In the genomic region with DNA sequence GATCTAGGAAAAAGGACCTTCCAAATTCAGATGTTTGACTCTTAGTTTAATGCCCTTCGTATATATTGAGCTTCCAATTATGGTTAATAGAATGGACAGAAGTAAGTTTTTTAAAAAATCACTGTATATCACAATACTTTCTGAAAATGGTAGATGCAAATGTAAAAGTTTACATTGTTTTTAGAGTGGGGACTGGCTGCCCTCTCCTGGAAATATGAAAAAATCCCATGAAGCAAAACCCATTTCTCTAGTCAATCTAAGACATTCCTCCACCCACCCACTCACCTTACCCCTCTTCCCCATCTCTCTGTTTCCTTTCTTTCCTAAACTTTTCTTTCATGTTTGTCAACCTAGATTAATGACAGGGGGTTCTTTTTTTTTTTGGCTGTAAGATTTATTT, we compare ENCODE assay signal across 11 cellular contexts.
DNase-seq lines count a peak whose midpoint lies in the region; ATAC-seq, FAIRE-seq and TF ChIP-seq lines count a peak whose summit lies in the region.
"Had no signal": no experiment of that assay in that cellular context is flagged by ENCODE, and none has a peak within 500 bp of the region (broad histone marks: within the 10 kb centered on the region; RNA-seq: fewer than 3 reads in every experiment).

No MANE protein-coding gene starts in this region.

- H3K36me3 Mint-ChIP-seq in MCF 10A (ENCODE audit: insufficient read depth, unreplicated experiment): no peaks in the 10 kb centered on the region
- H3K36me3 Mint-ChIP-seq: CD4-positive, CD25-positive, alpha-beta regulatory T cell; natural killer cell treated with Interleukin-12 subunit alpha and Interleukin-12 subunit beta and Interleukin-15 and Interleukin-18, amount 100 ng/mL, for 72 hours had no signal

- peak; percentile 42 for TF ChIP-seq CTCF in MCF 10A (IDR thresholded peaks at IDR 0.05; ENCODE audit: unreplicated experiment)
- no peak for TF ChIP-seq CTCF in breast epithelium (IDR thresholded peaks at IDR 0.05)
- peak; percentile 30 for TF ChIP-seq CTCF in RWPE1 (conservative IDR thresholded peaks at IDR 0.05; ENCODE audit: low read depth)
- peak; percentile 44 for TF ChIP-seq CTCF in fibroblast of the aortic adventitia (IDR thresholded peaks at IDR 0.05; ENCODE audit: insufficient read depth, low read length)
- TF ChIP-seq CTCF in tibial nerve (IDR thresholded peaks at IDR 0.05): peak in 4 of 5 experiments; percentile 10 to 34 (median 19)
- no peak for TF ChIP-seq CTCF in D721Med (IDR thresholded peaks at IDR 0.05; ENCODE audit: insufficient read depth, missing control alignments)

- H3K27ac Mint-ChIP-seq in MCF 10A (ENCODE audit: low read depth, unreplicated experiment): no peak overlapping the region
- H3K27ac Mint-ChIP-seq: CD4-positive, CD25-positive, alpha-beta regulatory T cell; natural killer cell treated with Interleukin-12 subunit alpha and Interleukin-12 subunit beta and Interleukin-15 and Interleukin-18, amount 100 ng/mL, for 72 hours had no signal

- H3K9me3 ChIP-seq in breast epithelium: no peaks in the 10 kb centered on the region
- no peaks in the 10 kb centered on the region for H3K9me3 ChIP-seq in tibial nerve

- no peak overlapping the region for H3K4me3 ChIP-seq in breast epithelium
- H3K4me3 ChIP-seq in fibroblast of the aortic adventitia (ENCODE audit: low read depth, low read length): no peak overlapping the region
- H3K4me3 ChIP-seq in tibial nerve: no peak overlapping the region

- CTCF ChIA-PET in MCF 10A (lab: Yijun Ruan, JAX): interaction anchor here (0.7 to 3.5 kb wide), 55 partner anchors 10 to 1495 kb away, joined by 3 to 89 read pairs (median 5); no protein-coding TSS in a partner anchor
- CTCF ChIA-PET in RWPE1 (lab: Yijun Ruan, JAX): interaction anchor here (0.6 to 0.7 kb wide), 3 partner anchors 80 to 1344 kb away, joined by 3 read pairs; no protein-coding TSS in a partner anchor

- no peak for TF ChIP-seq POLR2A in breast epithelium (IDR thresholded peaks at IDR 0.05)
- no peak for TF ChIP-seq POLR2A in tibial nerve (IDR thresholded peaks at IDR 0.05)

- intact Hi-C loops in MCF 10A (cut with micrococcal nuclease): loop anchor here (1.0 kb wide), 3 partner anchors 71 to 387 kb away; no protein-coding TSS in a partner anchor
- intact Hi-C loops in breast epithelium (cut with DNase I; ENCODE audit: low total_unique reads): no loop called here

- no peak for FAIRE-seq in D721Med (lab: Jason Lieb, UNC)

- H3K4me3 Mint-ChIP-seq in MCF 10A (ENCODE audit: unreplicated experiment): no peak overlapping the region
- H3K4me3 Mint-ChIP-seq: CD4-positive, CD25-positive, alpha-beta regulatory T cell; natural killer cell treated with Interleukin-12 subunit alpha and Interleukin-12 subunit beta and Interleukin-15 and Interleukin-18, amount 100 ng/mL, for 72 hours had no signal

- no peaks in the 10 kb centered on the region for H3K9me3 Mint-ChIP-seq in MCF 10A (ENCODE audit: unreplicated experiment)
- H3K9me3 Mint-ChIP-seq: CD4-positive, CD25-positive, alpha-beta regulatory T cell; natural killer cell treated with Interleukin-12 subunit alpha and Interleukin-12 subunit beta and Interleukin-15 and Interleukin-18, amount 100 ng/mL, for 72 hours had no signal

- peaks cover 12% of the 10 kb centered on the region for H3K27me3 Mint-ChIP-seq in MCF 10A (ENCODE audit: insufficient read depth, unreplicated experiment)

- DNase-seq in MCF 10A (ENCODE audit: unreplicated experiment) (peak; percentile 26), breast epithelium (ENCODE audit: low spot score in 2 of 2) (no peak), RWPE1 (ENCODE audit: low spot score) (no peak), fibroblast of the aortic adventitia (ENCODE audit: low read depth) (peak; percentile 47), tibial nerve (ENCODE audit: low spot score in 2 of 2) (no peak), pons (ENCODE audit: low spot score) (no peak), D721Med (ENCODE audit: insufficient read length, low spot score) (no peak)
- DNase-seq: activated CD4-positive, alpha-beta T cell treated with anti-CD3 and anti-CD28 coated beads for 1 hour; CD4-positive, CD25-positive, alpha-beta regulatory T cell had no signal

- H3K27me3 ChIP-seq in breast epithelium: peaks cover 0 to 26% of the 10 kb centered on the region in 2 donors
- H3K27me3 ChIP-seq in tibial nerve: peaks cover 0 to 8% of the 10 kb centered on the region in 2 donors

- BruUV-seq in MCF 10A (replicated peaks; lab: Mats Ljungman, UMichigan): no TSS peak

- H3K4me1 ChIP-seq in breast epithelium (no peaks in the 10 kb centered on the region), tibial nerve (peaks cover 0 to 8% (median 0%) of the 10 kb centered on the region in 4 donors)

- H3K36me3 ChIP-seq in breast epithelium (no peaks in the 10 kb centered on the region), tibial nerve (no peaks in the 10 kb centered on the region)

- no peak for TF ChIP-seq EP300 in tibial nerve (IDR thresholded peaks at IDR 0.05)

- H3K4me1 Mint-ChIP-seq in MCF 10A (ENCODE audit: insufficient read depth, unreplicated experiment): no peaks in the 10 kb centered on the region
- H3K4me1 Mint-ChIP-seq: CD4-positive, CD25-positive, alpha-beta regulatory T cell had no signal

- 35 to 39% methylated on average over 1 of the region's 1 CpG for WGBS in tibial nerve, 2 donors

- ATAC-seq in HG02642 (IDR thresholded peaks at IDR 0.05; ENCODE audit: poor library complexity, unreplicated experiment): no peak
- ATAC-seq: natural killer cell treated with Interleukin-12 subunit alpha and Interleukin-12 subunit beta and Interleukin-15 and Interleukin-18, amount 100 ng/mL, for 72 hours had no signal

- POLR2A ChIA-PET in MCF 10A (lab: Yijun Ruan, JAX): no interaction called here
- POLR2A ChIA-PET in RWPE1 (lab: Yijun Ruan, JAX; ENCODE audit: low non-redundant PET): no interaction called here

- H3K27ac ChIP-seq in breast epithelium (no peak overlapping the region), RWPE1 (no peak overlapping the region), tibial nerve (no peak overlapping the region)

Comparison
In these comparisons a context has a peak if more than half of its experiments do, and no peak if none do; other contexts are left out.
1. DNase-seq: peak in MCF 10A (single experiment) and fibroblast of the aortic adventitia (single experiment); none in breast epithelium (0 of 2), RWPE1 (single experiment), tibial nerve (0 of 2), pons (single experiment) and D721Med (single experiment).
2. CTCF ChIP-seq: peak in MCF 10A (single experiment), RWPE1 (single experiment), fibroblast of the aortic adventitia (single experiment) and tibial nerve (4 of 5); none in breast epithelium (0 of 3) and D721Med (single experiment).